In the genomic region with DNA sequence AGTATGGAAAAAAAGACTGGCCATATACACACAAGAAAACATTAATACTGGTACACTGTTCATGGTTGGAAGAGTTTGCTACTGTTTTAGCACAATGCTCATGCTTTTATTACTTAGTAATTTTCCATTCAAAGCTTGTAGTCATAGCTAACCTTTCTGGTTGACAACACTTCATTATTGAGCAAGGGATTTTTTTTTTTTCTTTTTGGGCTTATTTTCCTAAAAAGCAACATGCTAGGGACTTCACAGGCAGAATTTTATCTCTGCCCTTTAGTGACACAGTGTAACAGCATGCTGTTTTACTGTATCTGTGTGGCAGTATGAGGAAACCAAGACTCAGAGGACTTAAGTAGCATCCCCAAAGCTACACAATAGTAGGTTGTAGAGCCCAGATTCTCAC, we compare ENCODE assay signal across 9 cellular contexts. TPM values are rescaled to one million over a fixed set of nuclear protein-coding genes. Genes with fewer than 3 reads are reported as not detected.
DNase-seq lines count a peak whose midpoint lies in the region; ATAC-seq and TF ChIP-seq lines count a peak whose summit lies in the region.
"Had no signal": no experiment of that assay in that cellular context is flagged by ENCODE, and none has a peak within 500 bp of the region (broad histone marks: within the 10 kb centered on the region; RNA-seq: fewer than 3 reads in every experiment).

No MANE protein-coding gene starts in this region.

- TF ChIP-seq EP300 in esophagus muscularis mucosa (IDR thresholded peaks at IDR 0.05) = no peak

- TF ChIP-seq CTCF in VCaP (conservative IDR thresholded peaks at IDR 0.05) (no peak), esophagus muscularis mucosa (IDR thresholded peaks at IDR 0.05) (no peak), breast epithelium (IDR thresholded peaks at IDR 0.05) (no peak)

- no peaks in the 10 kb centered on the region for H3K9me3 ChIP-seq in esophagus muscularis mucosa
- no peaks in the 10 kb centered on the region for H3K9me3 ChIP-seq in breast epithelium

- TF ChIP-seq POLR2A in esophagus muscularis mucosa (IDR thresholded peaks at IDR 0.05; ENCODE audit: low read depth) = no peak
- TF ChIP-seq POLR2A in breast epithelium (IDR thresholded peaks at IDR 0.05) = no peak

- CTCF ChIA-PET in activated CD4-positive, alpha-beta T cell treated with anti-CD3 and anti-CD28 coated beads for 36 hours (lab: Charles Lee) = interaction anchor here (0.6 kb wide), 1 partner anchor 19 kb away, joined by 6 read pairs; no protein-coding TSS in a partner anchor

- no peaks in the 10 kb centered on the region for H3K27me3 ChIP-seq in esophagus muscularis mucosa
- H3K27me3 ChIP-seq in breast epithelium = no peaks in the 10 kb centered on the region

- H3K4me1 Mint-ChIP-seq in activated CD4-positive, alpha-beta T cell treated with anti-CD3 and anti-CD28 coated beads for 36 hours = peaks cover 8% of the 10 kb centered on the region
- peaks cover 27 to 44% of the 10 kb centered on the region in 2 donors for H3K4me1 Mint-ChIP-seq in stimulated activated naive B cell treated with anti-CD40 and anti-IgM and Interleukin-4, amounts not matched to agents 10 μg/mL and 1 μg/mL and 100 μg/mL, for 72 hours

- no peak overlapping the region for H3K27ac Mint-ChIP-seq in activated CD4-positive, alpha-beta T cell treated with anti-CD3 and anti-CD28 coated beads for 36 hours
- peak overlapping the region; percentile 76 for H3K27ac Mint-ChIP-seq in stimulated activated naive B cell treated with anti-CD40 and anti-IgM and Interleukin-4, amounts not matched to agents 10 μg/mL and 1 μg/mL and 100 μg/mL, for 72 hours

- no peaks in the 10 kb centered on the region for H3K9me3 Mint-ChIP-seq in activated CD4-positive, alpha-beta T cell treated with anti-CD3 and anti-CD28 coated beads for 36 hours (ENCODE audit: low read depth)
- no peaks in the 10 kb centered on the region for H3K9me3 Mint-ChIP-seq in stimulated activated naive B cell treated with anti-CD40 and anti-IgM and Interleukin-4, amounts not matched to agents 10 μg/mL and 1 μg/mL and 100 μg/mL, for 72 hours

- H3K36me3 ChIP-seq in esophagus muscularis mucosa (no peaks in the 10 kb centered on the region), breast epithelium (no peaks in the 10 kb centered on the region)

- intact Hi-C loops in activated CD4-positive, alpha-beta T cell treated with anti-CD3 and anti-CD28 coated beads for 36 hours (cut with DNase I, micrococcal nuclease) = no loop called here
- intact Hi-C loops in esophagus muscularis mucosa (cut with DNase I) = no loop called here
- intact Hi-C loops in breast epithelium (cut with DNase I; ENCODE audit: low total_unique reads) = no loop called here

- no peaks in the 10 kb centered on the region for H3K27me3 Mint-ChIP-seq in activated CD4-positive, alpha-beta T cell treated with anti-CD3 and anti-CD28 coated beads for 36 hours
- H3K27me3 Mint-ChIP-seq in stimulated activated naive B cell treated with anti-CD40 and anti-IgM and Interleukin-4, amounts not matched to agents 10 μg/mL and 1 μg/mL and 100 μg/mL, for 72 hours = no peaks in the 10 kb centered on the region

- H3K4me3 Mint-ChIP-seq in activated CD4-positive, alpha-beta T cell treated with anti-CD3 and anti-CD28 coated beads for 36 hours = no peak overlapping the region
- H3K4me3 Mint-ChIP-seq in stimulated activated naive B cell treated with anti-CD40 and anti-IgM and Interleukin-4, amounts not matched to agents 10 μg/mL and 1 μg/mL and 100 μg/mL, for 72 hours = peak overlapping the region in 1 of 2 donors; percentile 52

- H3K4me1 ChIP-seq in esophagus muscularis mucosa (peaks cover 13 to 28% (median 18%) of the 10 kb centered on the region in 4 donors), breast epithelium (peaks cover 0 to 4% of the 10 kb centered on the region in 2 donors)

- POLR2A ChIA-PET in activated CD4-positive, alpha-beta T cell treated with anti-CD3 and anti-CD28 coated beads for 36 hours (lab: Charles Lee) = interaction anchor here (0.6 kb wide), 1 partner anchor 19 kb away, joined by 6 read pairs; no protein-coding TSS in a partner anchor

- peak overlapping the region; percentile 55 for H3K27ac ChIP-seq in VCaP
- H3K27ac ChIP-seq in esophagus muscularis mucosa (replicated peaks in 1 of 4) = peak overlapping the region in 2 of 4 donors; percentile 15 to 41
- peak overlapping the region in 1 of 2 donors; percentile 74 for H3K27ac ChIP-seq in breast epithelium

- peak; percentile 65 for ATAC-seq in activated CD4-positive, alpha-beta T cell treated with anti-CD3 and anti-CD28 coated beads for 36 hours
- ATAC-seq in HG02610 (IDR thresholded peaks at IDR 0.05; ENCODE audit: unreplicated experiment) = peak; percentile 88
- peak; percentile 91 to 92 for ATAC-seq in stimulated activated naive B cell treated with anti-CD40 and anti-IgM and Interleukin-4, amounts not matched to agents 10 μg/mL and 1 μg/mL and 100 μg/mL, for 72 hours (replicated peaks)

- H3K4me3 ChIP-seq in esophagus muscularis mucosa = no peak overlapping the region
- no peak overlapping the region for H3K4me3 ChIP-seq in breast epithelium

- no peak for DNase-seq in activated CD4-positive, alpha-beta T cell treated with anti-CD3 and anti-CD28 coated beads for 36 hours
- DNase-seq in activated CD4-positive, alpha-beta T cell treated with anti-CD3 and anti-CD28 coated beads, Interleukin-2, amount 50 U/mL, for 1 hour = no peak
- no peak for DNase-seq in stimulated activated naive B cell treated with anti-CD40 and anti-IgM and Interleukin-4, amounts not matched to agents 10 μg/mL and 1 μg/mL and 100 μg/mL, for 72 hours
- DNase-seq in esophagus muscularis mucosa (ENCODE audit: extremely low spot score) = no peak
- DNase-seq in breast epithelium (ENCODE audit: low spot score in 2 of 2) = no peak
- no peak for DNase-seq in NCI-H524 treated with DMSO at 0.1 percent for 48 hours (lab: John Stamatoyannopoulos, UW)
- DNase-seq: activated CD4-positive, alpha-beta T cell treated with anti-CD3 and anti-CD28 coated beads for 4 hours had no signal

- H3K36me3 Mint-ChIP-seq in activated CD4-positive, alpha-beta T cell treated with anti-CD3 and anti-CD28 coated beads for 36 hours (ENCODE audit: low read depth) = no peaks in the 10 kb centered on the region
- peaks cover 4 to 6% of the 10 kb centered on the region in 2 donors for H3K36me3 Mint-ChIP-seq in stimulated activated naive B cell treated with anti-CD40 and anti-IgM and Interleukin-4, amounts not matched to agents 10 μg/mL and 1 μg/mL and 100 μg/mL, for 72 hours

RNA-seq across cellular contexts. Expression of a gene that starts 58.5 kb away (rescaled TPM):
- 1 to 10 TPM; 5.6 to 8.1 TPM for total RNA-seq in activated CD4-positive, alpha-beta T cell treated with anti-CD3 and anti-CD28 coated beads for 36 hours
- total RNA-seq in esophagus muscularis mucosa = 10 to 100 TPM; 23.3 to 26.4 (median 25.3) TPM
- total RNA-seq in breast epithelium = 10 to 100 TPM; 16.2 to 50.3 (median 29.2) TPM
